In the genomic region with DNA sequence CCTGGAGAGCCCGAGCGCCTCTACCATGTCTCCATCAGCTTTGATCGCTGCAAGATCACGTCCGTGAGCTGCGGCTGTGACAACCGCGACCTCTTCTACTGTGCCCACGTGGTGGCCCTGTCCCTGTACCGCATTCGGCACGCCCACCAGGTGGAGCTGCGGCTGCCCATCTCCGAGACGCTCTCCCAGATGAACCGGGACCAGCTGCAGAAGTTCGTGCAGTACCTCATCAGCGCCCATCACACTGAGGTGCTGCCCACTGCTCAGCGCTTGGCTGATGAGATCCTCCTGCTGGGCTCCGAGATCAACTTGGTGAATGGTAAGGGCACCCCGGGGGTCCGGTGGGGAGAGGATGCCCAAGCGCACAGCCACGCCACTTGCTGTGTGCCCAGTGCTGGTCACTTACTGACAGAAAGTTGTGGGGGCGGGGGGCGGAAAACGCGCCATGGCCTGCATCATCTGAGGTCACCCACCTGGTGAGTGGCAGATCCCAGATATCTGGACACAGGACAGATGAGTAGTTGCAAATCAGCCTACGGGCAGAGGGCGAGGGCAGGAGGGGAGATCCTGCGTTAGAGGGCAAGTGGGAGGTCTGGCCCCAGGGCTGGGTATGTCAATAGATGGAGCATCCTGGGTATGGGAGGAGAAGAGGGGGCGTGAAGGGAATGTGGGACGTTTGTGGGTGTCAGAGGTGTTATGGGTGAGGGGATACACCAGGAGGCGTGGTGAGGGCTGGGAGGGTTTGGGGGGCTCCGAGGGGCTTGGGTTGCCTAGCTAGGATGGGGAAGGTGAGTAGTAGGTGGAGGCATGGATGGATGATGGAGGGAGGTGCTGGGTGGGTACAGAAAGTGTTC, we compare ENCODE assay signal across 12 cellular contexts. TPM values are rescaled to one million over a fixed set of nuclear protein-coding genes. Genes with fewer than 3 reads are reported as not detected.
DNase-seq lines count a peak whose midpoint lies in the region; ATAC-seq and TF ChIP-seq lines count a peak whose summit lies in the region.
"Had no signal": no experiment of that assay in that cellular context is flagged by ENCODE, and none has a peak within 500 bp of the region (broad histone marks: within the 10 kb centered on the region; RNA-seq: fewer than 3 reads in every experiment).

No MANE protein-coding gene starts in this region.

- H3K27ac ChIP-seq in body of pancreas (no peak overlapping the region), uterus (no peak overlapping the region)

- no peaks in the 10 kb centered on the region for H3K36me3 ChIP-seq in body of pancreas (replicated peaks in 1 of 2; ENCODE audit: insufficient read depth in 1 of 2, low read depth in 2 of 2)
- H3K36me3 ChIP-seq in uterus = no peaks in the 10 kb centered on the region

- H3K27me3 ChIP-seq in body of pancreas (no peaks in the 10 kb centered on the region), uterus (no peaks in the 10 kb centered on the region)

- H3K4me3 ChIP-seq in body of pancreas = no peak overlapping the region
- H3K4me3 ChIP-seq in uterus = no peak overlapping the region

- no peaks in the 10 kb centered on the region for H3K9me3 ChIP-seq in body of pancreas
- H3K9me3 ChIP-seq in uterus = no peaks in the 10 kb centered on the region

- intact Hi-C loops in Right ventricle myocardium inferior (cut with DNase I) (loop anchor here (1.0 kb wide), 1 partner anchor 57 kb away; no protein-coding TSS in a partner anchor), cardiac septum (cut with DNase I) (no loop called here), body of pancreas (cut with DNase I) (no loop called here), uterus (cut with DNase I; ENCODE audit: low total_unique reads) (no loop called here)

- TF ChIP-seq POLR2A in body of pancreas (IDR thresholded peaks at IDR 0.05) (no peak), uterus (IDR thresholded peaks at IDR 0.05) (no peak)

- DNase-seq in Right ventricle myocardium inferior (ENCODE audit: missing footprints) (peak; percentile 74), cardiac septum (ENCODE audit: low spot score) (no peak), body of pancreas (peak; percentile 50 to 65 (median 52)), iPS-NIHi11 (ENCODE audit: low spot score) (peak; percentile 85), uterus (no peak), GM19238 (ENCODE audit: insufficient read length, low spot score) (no peak)
- DNase-seq: amniotic stem cell; CD4-positive, CD25-positive, alpha-beta regulatory T cell; naive thymus-derived CD8-positive, alpha-beta T cell; NCI-H446 treated with DMSO at 0.1 percent for 48 hours had no signal

- H3K4me1 ChIP-seq in body of pancreas = no peaks in the 10 kb centered on the region
- H3K4me1 ChIP-seq in uterus = no peaks in the 10 kb centered on the region

- 68 to 87% methylated on average over 13 to 33 of the region's 35 CpGs for WGBS in body of pancreas, 2 donors

- ATAC-seq in Right ventricle myocardium inferior (peak; percentile 76), body of pancreas (peak; percentile 56), GM19328 (IDR thresholded peaks at IDR 0.05; ENCODE audit: unreplicated experiment) (no peak), HG03457 (IDR thresholded peaks at IDR 0.05; ENCODE audit: unreplicated experiment) (no peak)

- TF ChIP-seq CTCF in body of pancreas (IDR thresholded peaks at IDR 0.05) (peak; percentile 14 to 64 (median 44)), uterus (IDR thresholded peaks at IDR 0.05) (peak; percentile 31 to 58 (median 44))

RNA-seq across cellular contexts. Expression of a gene that starts 9.8 kb away (rescaled TPM):
- total RNA-seq in Right ventricle myocardium inferior (2.1 TPM), cardiac septum (3.9 TPM), body of pancreas (10 to 100 TPM in 1 of 2 donors, 1 to 10 TPM in 1; 3.4 to 12.5 TPM), uterus (1 to 10 TPM in 3 of 4 donors, under 1 TPM in 1; 0.26 to 8.4 (median 6.0) TPM)

RNA-seq across cellular contexts. Expression of a gene that starts 30.8 kb away (rescaled TPM):
- total RNA-seq in Right ventricle myocardium inferior (89.9 TPM), cardiac septum (91.2 TPM), body of pancreas (100 to 1,000 TPM in 1 of 2 donors, 10 to 100 TPM in 1; 47.7 to 103 TPM), uterus (100 to 1,000 TPM in 1 of 4 donors, 10 to 100 TPM in 3; 20.5 to 233 (median 77.3) TPM)

RNA-seq across cellular contexts. Expression of a gene that starts 40.7 kb away (rescaled TPM):
- 13.0 TPM for total RNA-seq in Right ventricle myocardium inferior
- total RNA-seq in cardiac septum = 15.4 TPM
- total RNA-seq in body of pancreas = 10 to 100 TPM; 69.0 to 82.7 TPM
- 10 to 100 TPM; 33.3 to 62.4 (median 45.9) TPM for total RNA-seq in uterus

Comparison
In these comparisons a context has a peak if more than half of its experiments do, and no peak if none do; other contexts are left out.
1. DNase-seq: peak in Right ventricle myocardium inferior (single experiment), body of pancreas (4 of 4) and iPS-NIHi11 (single experiment); none in cardiac septum (single experiment), uterus (0 of 2) and GM19238 (single experiment).
2. ATAC-seq: peak in Right ventricle myocardium inferior (single experiment) and body of pancreas (single experiment); none in GM19328 (single experiment) and HG03457 (single experiment).